8 cellular contexts compared by ENCODE assay signal in genomic region chr9:63337899-63338604, GRCh38.
A peak's percentile ranks its signal among the peaks of the same experiment; 100 is the strongest.
DNase-seq lines count a peak whose midpoint lies in the region; ATAC-seq, FAIRE-seq and TF ChIP-seq lines count a peak whose summit lies in the region.
"Not testable (repeated sequence)": the region's sequence is repeated elsewhere in the genome, so short reads cannot be mapped to it uniquely, and the experiment has no call there.

No MANE protein-coding gene starts in this region.

- TF ChIP-seq RAD21 in K562 (CRISPR knock-in tag; conservative IDR thresholded peaks at IDR 0.05 in 1 of 2, IDR thresholded peaks at IDR 0.05 in 1 of 2), result not testable (repeated sequence)

- peak overlapping the region; percentile 93 for H3K27ac Mint-ChIP-seq in Calu3 (ENCODE audit: unreplicated experiment)
- H3K27ac Mint-ChIP-seq in activated CD4-positive, alpha-beta memory T cell treated with anti-CD3 and anti-CD28 coated beads, Interleukin-2, amount 10 ng/mL, durations not matched to agents 7 days and 5 days, result peak overlapping the region; percentile 78

- H3K9me1 ChIP-seq in K562 (ENCODE audit: control insufficient read depth, insufficient read depth, low read length), result not testable (repeated sequence)

- TSS peak; percentile 85 for BruUV-seq in Calu3 (replicated peaks; lab: Mats Ljungman, UMichigan)
- not testable (repeated sequence) for BruUV-seq in K562 (replicated peaks; lab: Mats Ljungman, UMichigan)

- in situ Hi-C loops in K562 (cut with MboI), result not testable (repeated sequence)

- not testable (repeated sequence) for ATAC-seq in K562

- H3K36me3 ChIP-seq in K562 (ENCODE audit: control insufficient read depth, insufficient read depth, low read length); rectal smooth muscle tissue (ENCODE audit: control insufficient read depth, insufficient read depth, low read length); thyroid gland: not testable (repeated sequence)

- DNase-seq in Calu3 (peak; percentile 21), NCI-H226 (peak; percentile 1), fibroblast of gingiva (ENCODE audit: low read depth) (peak; percentile 54), kidney tubule cell (ENCODE audit: low spot score) (peak; percentile 90)
- not testable (repeated sequence) for DNase-seq in activated CD4-positive, alpha-beta memory T cell treated with anti-CD3 and anti-CD28 coated beads, Interleukin-2, amount 10 ng/mL, durations not matched to agents 7 days and 5 days; K562 (ENCODE audit: extremely low read depth in 1 of 4, low spot score in 3 of 4); thyroid gland

- TF ChIP-seq POLR2A in K562 (conservative IDR thresholded peaks at IDR 0.05); thyroid gland (IDR thresholded peaks at IDR 0.05): not testable (repeated sequence)

- intact Hi-C loops in Calu3 (cut with micrococcal nuclease; ENCODE audit: unreplicated experiment); K562 (cut with micrococcal nuclease); thyroid gland (cut with DNase I): not testable (repeated sequence)

- not testable (repeated sequence) for H4K20me1 ChIP-seq in K562 (replicated peaks; ENCODE audit: control insufficient read depth, insufficient read depth, low read length)

- H2AFZ ChIP-seq in K562 (ENCODE audit: low read depth, low read length), result not testable (repeated sequence)

- not testable (repeated sequence) for H3K9me3 Mint-ChIP-seq in Calu3 (ENCODE audit: low read depth, unreplicated experiment); activated CD4-positive, alpha-beta memory T cell treated with anti-CD3 and anti-CD28 coated beads, Interleukin-2, amount 10 ng/mL, durations not matched to agents 7 days and 5 days

- not testable (repeated sequence) for H3K9me3 ChIP-seq in K562 (replicated peaks; ENCODE audit: control insufficient read depth, insufficient read depth, low read depth, low read length); thyroid gland

- H3K4me1 ChIP-seq in K562 (replicated peaks in 1 of 2; ENCODE audit: control insufficient read depth in 2 of 2, insufficient read depth in 2 of 2, low read length in 2 of 2); rectal smooth muscle tissue (ENCODE audit: control insufficient read depth, insufficient read depth, low read length); thyroid gland: not testable (repeated sequence)

- not testable (repeated sequence) for H3K9ac ChIP-seq in K562 (ENCODE audit: insufficient read depth in 1 of 2, low read depth in 2 of 2, low read length in 2 of 2); rectal smooth muscle tissue (ENCODE audit: low read length)

- not testable (repeated sequence) for H3K4me3 ChIP-seq in K562; rectal smooth muscle tissue (ENCODE audit: low read length); thyroid gland (replicated peaks in 1 of 3)

- not testable (repeated sequence) for TF ChIP-seq EP300 in K562 (IDR thresholded peaks at IDR 0.05; ENCODE audit: low read length)

- not testable (repeated sequence) for FAIRE-seq in K562 (lab: Jason Lieb, UNC)

- POLR2A ChIA-PET in activated CD4-positive, alpha-beta memory T cell treated with anti-CD3 and anti-CD28 coated beads, Interleukin-2, amount 10 ng/mL, durations not matched to agents 7 days and 5 days (lab: Charles Lee); K562 (lab: Yijun Ruan, JAX): not testable (repeated sequence)

- not testable (repeated sequence) for TF ChIP-seq CTCF in Calu3 (IDR thresholded peaks at IDR 0.05; ENCODE audit: unreplicated experiment); K562 (IDR thresholded peaks at IDR 0.05 in 2 of 3, conservative IDR thresholded peaks at IDR 0.05 in 1 of 3; ENCODE audit: insufficient read depth in 2 of 3, low read depth in 1 of 3, low read length in 3 of 3); thyroid gland (IDR thresholded peaks at IDR 0.05)

- peaks cover 11% of the 10 kb centered on the region for H3K36me3 Mint-ChIP-seq in Calu3 (ENCODE audit: insufficient read depth, unreplicated experiment)
- not testable (repeated sequence) for H3K36me3 Mint-ChIP-seq in activated CD4-positive, alpha-beta memory T cell treated with anti-CD3 and anti-CD28 coated beads, Interleukin-2, amount 10 ng/mL, durations not matched to agents 7 days and 5 days (ENCODE audit: low read depth)

- not testable (repeated sequence) for H3K4me1 Mint-ChIP-seq in Calu3 (ENCODE audit: low read depth, unreplicated experiment)
- peaks cover 16% of the 10 kb centered on the region for H3K4me1 Mint-ChIP-seq in activated CD4-positive, alpha-beta memory T cell treated with anti-CD3 and anti-CD28 coated beads, Interleukin-2, amount 10 ng/mL, durations not matched to agents 7 days and 5 days

- H3K79me2 ChIP-seq in K562 (ENCODE audit: control insufficient read depth, insufficient read depth, low read length), result not testable (repeated sequence)

- not testable (repeated sequence) for H3K27me3 ChIP-seq in K562 (ENCODE audit: control insufficient read depth in 2 of 2, insufficient read depth in 2 of 2, low read length in 2 of 2); rectal smooth muscle tissue (ENCODE audit: control insufficient read depth, insufficient read depth, low read length); thyroid gland

- H3K4me3 Mint-ChIP-seq in Calu3 (ENCODE audit: low read depth, unreplicated experiment), result peak overlapping the region; percentile 52
- not testable (repeated sequence) for H3K4me3 Mint-ChIP-seq in activated CD4-positive, alpha-beta memory T cell treated with anti-CD3 and anti-CD28 coated beads, Interleukin-2, amount 10 ng/mL, durations not matched to agents 7 days and 5 days

- H3K4me2 ChIP-seq in K562 (ENCODE audit: insufficient read depth, low read length), result not testable (repeated sequence)

- CTCF ChIA-PET in Calu3 (lab: Charles Lee); activated CD4-positive, alpha-beta memory T cell treated with anti-CD3 and anti-CD28 coated beads, Interleukin-2, amount 10 ng/mL, durations not matched to agents 7 days and 5 days (lab: Charles Lee); K562 (lab: Yijun Ruan, JAX; ENCODE audit: low intra/inter-chr PET ratio): not testable (repeated sequence)

- 31% methylated on average over 3 of the region's 6 CpGs for WGBS in K562 (ENCODE audit: insufficient coverage, low coverage, missing lambda C conversion rate)
- 31 to 39% methylated on average over 3 to 6 of the region's 6 CpGs for WGBS in thyroid gland, 2 donors

- H3K27ac ChIP-seq in K562 (ENCODE audit: extremely low read depth, low read depth, low read length), result peak overlapping the region; percentile 33; the same call in 1 of the 3 replicates
- peak overlapping the region; percentile 48 for H3K27ac ChIP-seq in rectal smooth muscle tissue (ENCODE audit: low read depth, low read length)
- peak overlapping the region; percentile 6 to 64 (median 51) for H3K27ac ChIP-seq in thyroid gland

- H3K27me3 Mint-ChIP-seq in Calu3 (ENCODE audit: unreplicated experiment); activated CD4-positive, alpha-beta memory T cell treated with anti-CD3 and anti-CD28 coated beads, Interleukin-2, amount 10 ng/mL, durations not matched to agents 7 days and 5 days: not testable (repeated sequence)

TF ChIP-seq in K562, 482 proteins besides CTCF, POLR2A, EP300 and RAD21:
- TF ChIP-seq ATF3 (IDR thresholded peaks at IDR 0.05) (peak; percentile 38; the same call in 1 of the 2 replicates), NR2C2 (tag; IDR thresholded peaks at IDR 0.05) (0 out of 2 replicates have a peak, but pooled peaks have one; percentile 21), NR2C1 (tag; IDR thresholded peaks at IDR 0.05) (0 out of 2 replicates have a peak, but pooled peaks have one; percentile 31), ATF7 (IDR thresholded peaks at IDR 0.05) (peak; percentile 60; the same call in 1 of the 2 replicates)
- not testable (repeated sequence) for TF ChIP-seq ATF3 (CRISPR knock-in tag; conservative IDR thresholded peaks at IDR 0.05); NR2C2 (CRISPR knock-in tag; IDR thresholded peaks at IDR 0.05); NR2C1 (IDR thresholded peaks at IDR 0.05)
